In the genomic region with DNA sequence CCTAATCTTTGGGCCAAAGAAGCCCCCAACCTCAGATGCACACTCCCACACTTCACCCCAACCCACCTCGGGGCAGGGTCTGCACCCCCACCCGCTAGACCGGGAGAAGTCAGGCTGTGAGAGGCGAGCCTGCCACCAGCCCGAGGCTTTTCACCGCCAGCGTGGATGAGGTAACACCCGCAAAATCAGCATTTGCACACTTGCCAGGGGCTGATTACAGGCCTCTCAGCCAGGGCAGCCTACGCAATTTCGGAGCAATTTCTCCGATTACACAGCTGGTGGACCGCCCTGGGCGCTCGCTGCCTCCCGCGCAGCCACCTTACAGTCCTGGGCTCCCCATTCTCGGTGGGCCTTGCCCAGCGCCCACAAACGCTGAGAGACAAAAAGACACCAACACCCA, we compare ENCODE assay signal across 19 cellular contexts.
DNase-seq lines count a peak whose midpoint lies in the region; ATAC-seq and TF ChIP-seq lines count a peak whose summit lies in the region.
"Had no signal": no experiment of that assay in that cellular context is flagged by ENCODE, and none has a peak within 500 bp of the region (broad histone marks: within the 10 kb centered on the region; RNA-seq: fewer than 3 reads in every experiment).

No MANE protein-coding gene starts in this region.

- H3K36me3 Mint-ChIP-seq in natural killer cell: peaks cover 15% of the 10 kb centered on the region
- peaks cover 16% of the 10 kb centered on the region for H3K36me3 Mint-ChIP-seq in natural killer cell treated with Interleukin-12 subunit alpha and Interleukin-12 subunit beta and Interleukin-15 and Interleukin-18, amount 100 ng/mL, for 72 hours
- peaks cover 8% of the 10 kb centered on the region for H3K36me3 Mint-ChIP-seq in activated CD8-positive, alpha-beta T cell treated with anti-CD3 and anti-CD28 coated beads for 36 hours (ENCODE audit: low read depth)

- H3K4me1 ChIP-seq in tibial nerve: peaks cover 0 to 22% (median 5%) of the 10 kb centered on the region in 4 donors
- peaks cover 26% of the 10 kb centered on the region for H3K4me1 ChIP-seq in BE2C

- TF ChIP-seq CTCF in natural killer cell (IDR thresholded peaks at IDR 0.05): no peak
- TF ChIP-seq CTCF in activated CD8-positive, alpha-beta T cell treated with anti-CD3 and anti-CD28 coated beads for 36 hours (IDR thresholded peaks at IDR 0.05): no peak
- no peak for TF ChIP-seq CTCF in tibial nerve (IDR thresholded peaks at IDR 0.05)
- no peak for TF ChIP-seq CTCF in BE2C (IDR thresholded peaks at IDR 0.05; ENCODE audit: low read depth, low read length)

- ATAC-seq in natural killer cell: no peak
- ATAC-seq in natural killer cell treated with Interleukin-12 subunit alpha and Interleukin-12 subunit beta and Interleukin-15 and Interleukin-18, amount 100 ng/mL, for 72 hours: no peak
- ATAC-seq in activated CD8-positive, alpha-beta T cell treated with anti-CD3 and anti-CD28 coated beads for 36 hours: no peak
- ATAC-seq in stimulated activated naive CD8-positive, alpha-beta T cell treated with anti-CD3 and anti-CD28 coated beads, Interleukin-15, Interleukin-2, amounts not matched to agents 100 U/mL and 50 U/mL, for 24 hours: no peak
- ATAC-seq: CD8-positive, alpha-beta T cell; HepG2 had no signal

- H3K27ac ChIP-seq in tibial nerve: no peak overlapping the region

- H3K4me3 ChIP-seq in tibial nerve (no peak overlapping the region), BE2C (ENCODE audit: low read depth, low read length) (no peak overlapping the region)

- peaks cover 5 to 7% of the 10 kb centered on the region in 2 donors for H3K9me3 Mint-ChIP-seq in natural killer cell
- peaks cover 1% of the 10 kb centered on the region for H3K9me3 Mint-ChIP-seq in natural killer cell treated with Interleukin-12 subunit alpha and Interleukin-12 subunit beta and Interleukin-15 and Interleukin-18, amount 100 ng/mL, for 72 hours
- peaks cover 11% of the 10 kb centered on the region for H3K9me3 Mint-ChIP-seq in activated CD8-positive, alpha-beta T cell treated with anti-CD3 and anti-CD28 coated beads for 36 hours

- H3K4me3 Mint-ChIP-seq in natural killer cell: peak overlapping the region; percentile 69
- no peak overlapping the region for H3K4me3 Mint-ChIP-seq in natural killer cell treated with Interleukin-12 subunit alpha and Interleukin-12 subunit beta and Interleukin-15 and Interleukin-18, amount 100 ng/mL, for 72 hours
- no peak overlapping the region for H3K4me3 Mint-ChIP-seq in activated CD8-positive, alpha-beta T cell treated with anti-CD3 and anti-CD28 coated beads for 36 hours

- WGBS in tibial nerve, 2 donors: 31 to 40% methylated on average over 11 to 19 of the region's 19 CpGs

- H3K27me3 ChIP-seq in tibial nerve: peaks cover 0 to 58% of the 10 kb centered on the region in 2 donors
- no peaks in the 10 kb centered on the region for H3K27me3 ChIP-seq in BE2C

- H3K27me3 Mint-ChIP-seq in natural killer cell (ENCODE audit: low read depth in 2 of 2): peaks cover 74 to 85% of the 10 kb centered on the region in 2 donors
- peaks cover 58 to 73% of the 10 kb centered on the region in 2 donors for H3K27me3 Mint-ChIP-seq in natural killer cell treated with Interleukin-12 subunit alpha and Interleukin-12 subunit beta and Interleukin-15 and Interleukin-18, amount 100 ng/mL, for 72 hours
- peaks cover 70% of the 10 kb centered on the region for H3K27me3 Mint-ChIP-seq in activated CD8-positive, alpha-beta T cell treated with anti-CD3 and anti-CD28 coated beads for 36 hours

- H3K36me3 ChIP-seq in tibial nerve (peaks cover 0 to 2% (median 0%) of the 10 kb centered on the region in 3 donors), BE2C (no peaks in the 10 kb centered on the region)

- TF ChIP-seq EP300 in tibial nerve (IDR thresholded peaks at IDR 0.05): peak in 1 of 2 donors; percentile 18

- POLR2A ChIA-PET in activated CD8-positive, alpha-beta T cell treated with anti-CD3 and anti-CD28 coated beads for 36 hours (lab: Charles Lee): no interaction called here

- no peak for TF ChIP-seq POLR2A in tibial nerve (IDR thresholded peaks at IDR 0.05)

- no peak overlapping the region for H3K27ac Mint-ChIP-seq in natural killer cell
- no peak overlapping the region for H3K27ac Mint-ChIP-seq in natural killer cell treated with Interleukin-12 subunit alpha and Interleukin-12 subunit beta and Interleukin-15 and Interleukin-18, amount 100 ng/mL, for 72 hours
- H3K27ac Mint-ChIP-seq in activated CD8-positive, alpha-beta T cell treated with anti-CD3 and anti-CD28 coated beads for 36 hours: no peak overlapping the region
- H3K27ac Mint-ChIP-seq: CD8-positive, alpha-beta T cell had no signal

- DNase-seq in natural killer cell: no peak
- no peak for DNase-seq in natural killer cell treated with Interleukin-12 subunit alpha and Interleukin-12 subunit beta and Interleukin-15 and Interleukin-18, amount 100 ng/mL, for 72 hours (ENCODE audit: low spot score)
- DNase-seq in activated CD8-positive, alpha-beta T cell treated with anti-CD3 and anti-CD28 coated beads for 36 hours: peak; percentile 4
- DNase-seq in left kidney (ENCODE audit: low read depth, low spot score): peak; percentile 73
- peak; percentile 23 to 34 for DNase-seq in tibial nerve (ENCODE audit: low spot score in 2 of 2)
- no peak for DNase-seq in NCI-H2196 (lab: John Stamatoyannopoulos, UW; ENCODE audit: unreplicated experiment)
- DNase-seq in stimulated activated naive CD8-positive, alpha-beta T cell treated with anti-CD3 and anti-CD28 coated beads, Interleukin-15, Interleukin-2, amounts not matched to agents 100 U/mL and 50 U/mL, for 24 hours: no peak
- DNase-seq in BE2C: no peak
- DNase-seq: ACHN; CD8-positive, alpha-beta T cell; DMS79 treated with DMSO at 0.1 percent for 48 hours; KG1; NCI-H1436; NCI-H2029; NCI-H2171; NCI-H446 treated with DMSO at 0.1 percent for 48 hours; OCI-M1; RPMI8226 had no signal

- no peaks in the 10 kb centered on the region for H3K4me1 Mint-ChIP-seq in natural killer cell
- H3K4me1 Mint-ChIP-seq in natural killer cell treated with Interleukin-12 subunit alpha and Interleukin-12 subunit beta and Interleukin-15 and Interleukin-18, amount 100 ng/mL, for 72 hours (ENCODE audit: low read depth in 2 of 2): peaks cover 0 to 8% of the 10 kb centered on the region in 2 donors
- H3K4me1 Mint-ChIP-seq in activated CD8-positive, alpha-beta T cell treated with anti-CD3 and anti-CD28 coated beads for 36 hours (ENCODE audit: low read depth): peaks cover 12% of the 10 kb centered on the region

- H3K9me3 ChIP-seq in tibial nerve (peaks cover 0 to 16% (median 7%) of the 10 kb centered on the region in 4 donors), BE2C (peaks cover 2% of the 10 kb centered on the region; the same call in 1 of the 2 replicates)

- CTCF ChIA-PET in activated CD8-positive, alpha-beta T cell treated with anti-CD3 and anti-CD28 coated beads for 36 hours (lab: Charles Lee): no interaction called here

- intact Hi-C loops in natural killer cell (cut with micrococcal nuclease): no loop called here
- intact Hi-C loops in activated CD8-positive, alpha-beta T cell treated with anti-CD3 and anti-CD28 coated beads for 36 hours (cut with micrococcal nuclease): loop anchor here (5.0 kb wide), 1 partner anchor 67 kb away; a partner anchor contains a TSS

Comparison
In these comparisons a context has a peak if more than half of its experiments do, and no peak if none do; other contexts are left out.
1. DNase-seq: peak in activated CD8-positive, alpha-beta T cell treated with anti-CD3 and anti-CD28 coated beads for 36 hours (single experiment), left kidney (single experiment) and tibial nerve (2 of 2); none in natural killer cell (single experiment), natural killer cell treated with Interleukin-12 subunit alpha and Interleukin-12 subunit beta and Interleukin-15 and Interleukin-18, amount 100 ng/mL, for 72 hours (single experiment), NCI-H2196 (single experiment), stimulated activated naive CD8-positive, alpha-beta T cell treated with anti-CD3 and anti-CD28 coated beads, Interleukin-15, Interleukin-2, amounts not matched to agents 100 U/mL and 50 U/mL, for 24 hours (single experiment) and BE2C (single experiment).